ENCODE assay signal across 20 cellular contexts in genomic region chr3:111744611-111745010, GRCh38.
DNase-seq lines count a peak whose midpoint lies in the region; ATAC-seq, FAIRE-seq and TF ChIP-seq lines count a peak whose summit lies in the region.
"Had no signal": no experiment of that assay in that cellular context is flagged by ENCODE, and none has a peak within 500 bp of the region (broad histone marks: within the 10 kb centered on the region; RNA-seq: fewer than 3 reads in every experiment).

No MANE protein-coding gene starts in this region.

- TF ChIP-seq CTCF in A549 (IDR thresholded peaks at IDR 0.05) (no peak), DND-41 (IDR thresholded peaks at IDR 0.05; ENCODE audit: borderline replicate concordance, extremely low read depth, low read length, poor library complexity, severe bottlenecking) (no peak), WERI-Rb-1 (IDR thresholded peaks at IDR 0.05; ENCODE audit: low read depth, low read length) (no peak), HepG2 (CRISPR knock-in tag; IDR thresholded peaks at IDR 0.05) (no peak)

- peak; percentile 61 for FAIRE-seq in A549 (lab: Jason Lieb, UNC)
- no peak for FAIRE-seq in HepG2 (lab: Jason Lieb, UNC)
- FAIRE-seq: G401.6, GM12892, H1 had no signal

- no TSS peak for BruUV-seq in HepG2 (replicated peaks; lab: Mats Ljungman, UMichigan)

- no peak for TF ChIP-seq EP300 in A549 (IDR thresholded peaks at IDR 0.05)
- TF ChIP-seq EP300 in HepG2 (IDR thresholded peaks at IDR 0.05; ENCODE audit: low read depth in 2 of 2, low read length in 2 of 2): no peak
- TF ChIP-seq EP300 in HepG2 (CRISPR knock-in tag; IDR thresholded peaks at IDR 0.05; ENCODE audit: borderline replicate concordance): no peak

- no peak overlapping the region for H3K27ac Mint-ChIP-seq in activated CD8-positive, alpha-beta memory T cell treated with anti-CD3 and anti-CD28 coated beads, Interleukin-2, amount 10 ng/mL, durations not matched to agents 7 days and 5 days
- H3K27ac Mint-ChIP-seq: CD4-positive, alpha-beta memory T cell had no signal

- H4K20me1 ChIP-seq in DND-41 (ENCODE audit: insufficient read depth, low read length) (no peaks in the 10 kb centered on the region), HepG2 (ENCODE audit: insufficient read depth, low read length) (no peaks in the 10 kb centered on the region)

- no peaks in the 10 kb centered on the region for H3K36me3 ChIP-seq in DND-41 (ENCODE audit: insufficient read depth, low read length)
- H3K36me3 ChIP-seq in WERI-Rb-1: no peaks in the 10 kb centered on the region
- H3K36me3 ChIP-seq in HepG2 (replicated peaks in 1 of 2; ENCODE audit: control insufficient read depth in 1 of 2, insufficient read depth in 2 of 2, low read length in 2 of 2): 0 out of 5 replicates have a peak, but pooled peaks cover 0 to 2% of the 10 kb centered on the region in 2 experiments

- TF ChIP-seq RAD21 in A549 (conservative IDR thresholded peaks at IDR 0.05 in 1 of 2, IDR thresholded peaks at IDR 0.05 in 1 of 2): no peak
- no peak for TF ChIP-seq RAD21 in HepG2 (CRISPR knock-in tag; IDR thresholded peaks at IDR 0.05)

- no peak overlapping the region for H3K27ac ChIP-seq in A549
- no peak overlapping the region for H3K27ac ChIP-seq in DND-41 (ENCODE audit: low read length)
- H3K27ac ChIP-seq in WERI-Rb-1: no peak overlapping the region
- H3K27ac ChIP-seq in HepG2 (ENCODE audit: extremely low read length, insufficient read depth, low read length): no peak overlapping the region
- H3K27ac ChIP-seq: 22Rv1, GM23248 had no signal

- CTCF ChIA-PET in A549 (lab: Yijun Ruan, JAX): interaction anchor here (0.9 to 2.6 kb wide), 4 partner anchors 8 to 115 kb away, joined by 3 to 12 read pairs (median 3); partner anchors contain the start of gene PHLDB2
- CTCF ChIA-PET in activated CD8-positive, alpha-beta memory T cell treated with anti-CD3 and anti-CD28 coated beads, Interleukin-2, amount 10 ng/mL, durations not matched to agents 7 days and 5 days (lab: Charles Lee): interaction anchor here (1.2 kb wide), 1 partner anchor 223 kb away, joined by 4 read pairs; no protein-coding TSS in a partner anchor
- CTCF ChIA-PET in HepG2 (lab: Yijun Ruan, JAX; ENCODE audit: low intra/inter-chr PET ratio, low total read pairs): no interaction called here

- in situ Hi-C loops in HepG2 (cut with HindIII; ENCODE audit: extremely low pct_ligation_motif_present, low pct_unique_long_range_greater_than_20kb): no loop called here

- 69% methylated on average over 2 of the region's 2 CpGs for WGBS in A549 (ENCODE audit: missing lambda C conversion rate)
- 88% methylated on average over 2 of the region's 2 CpGs for WGBS in HepG2 (ENCODE audit: low lambda C conversion rate)

- H3K4me3 ChIP-seq in A549: no peak overlapping the region
- H3K4me3 ChIP-seq in DND-41 (ENCODE audit: low read depth in 1 of 2, low read length in 2 of 2): no peak overlapping the region
- no peak overlapping the region for H3K4me3 ChIP-seq in WERI-Rb-1 (ENCODE audit: low read depth, low read length)
- H3K4me3 ChIP-seq in HepG2 (replicated peaks in 1 of 3; ENCODE audit: insufficient read depth in 1 of 3, low read depth in 2 of 3, low read length in 3 of 3): no peak overlapping the region
- H3K4me3 ChIP-seq: GM23248 had no signal

- TF ChIP-seq POLR2A in A549 (IDR thresholded peaks at IDR 0.05; ENCODE audit: low read length) (no peak), HepG2 (IDR thresholded peaks at IDR 0.05; ENCODE audit: insufficient read depth in 1 of 2, low read depth in 2 of 2, low read length in 2 of 2) (no peak)

- H3K9ac ChIP-seq in DND-41 (ENCODE audit: low read depth, low read length): no peak overlapping the region
- H3K9ac ChIP-seq in HepG2 (ENCODE audit: insufficient read depth, low read depth, low read length): no peak overlapping the region
- H3K9ac ChIP-seq: GM23248 had no signal

- H3K4me1 Mint-ChIP-seq in activated CD8-positive, alpha-beta memory T cell treated with anti-CD3 and anti-CD28 coated beads, Interleukin-2, amount 10 ng/mL, durations not matched to agents 7 days and 5 days: no peaks in the 10 kb centered on the region
- H3K4me1 Mint-ChIP-seq: CD4-positive, alpha-beta memory T cell had no signal

- POLR2A ChIA-PET in A549 (lab: Yijun Ruan, JAX) (no interaction called here), HepG2 (lab: Yijun Ruan, JAX) (no interaction called here)

- intact Hi-C loops in HepG2 (cut with micrococcal nuclease; ENCODE audit: unreplicated experiment): no loop called here

- H3K4me2 ChIP-seq in A549: no peak overlapping the region
- H3K4me2 ChIP-seq in DND-41 (ENCODE audit: insufficient read depth, low read length): no peak overlapping the region
- H3K4me2 ChIP-seq in HepG2 (ENCODE audit: low read depth, low read length): no peak overlapping the region

- H3K4me1 ChIP-seq in A549 (peaks cover 36% of the 10 kb centered on the region), DND-41 (ENCODE audit: insufficient read depth, low read length) (no peaks in the 10 kb centered on the region), HepG2 (ENCODE audit: insufficient read depth, low read length) (peaks cover 29% of the 10 kb centered on the region)
- H3K4me1 ChIP-seq: Caco-2 had no signal

- no peaks in the 10 kb centered on the region for H3K27me3 ChIP-seq in DND-41 (ENCODE audit: insufficient read depth, low read length, poor library complexity)
- H3K27me3 ChIP-seq in WERI-Rb-1 (ENCODE audit: insufficient read depth, low read depth, severe bottlenecking): no peaks in the 10 kb centered on the region
- H3K27me3 ChIP-seq in HepG2 (ENCODE audit: control insufficient read depth in 1 of 2, insufficient read depth in 2 of 2, low read length in 2 of 2): no peaks in the 10 kb centered on the region

- peaks cover 7% of the 10 kb centered on the region for H3K9me3 Mint-ChIP-seq in activated CD8-positive, alpha-beta memory T cell treated with anti-CD3 and anti-CD28 coated beads, Interleukin-2, amount 10 ng/mL, durations not matched to agents 7 days and 5 days (ENCODE audit: low read depth)

- H3K4me3 Mint-ChIP-seq in activated CD8-positive, alpha-beta memory T cell treated with anti-CD3 and anti-CD28 coated beads, Interleukin-2, amount 10 ng/mL, durations not matched to agents 7 days and 5 days: no peak overlapping the region
- H3K4me3 Mint-ChIP-seq: CD4-positive, alpha-beta memory T cell had no signal

- ATAC-seq in A549 (no peak), DND-41 (ENCODE audit: insufficient read depth, low read depth) (0 out of 3 replicates have a peak, but pooled peaks have one; percentile 12), HepG2 (no peak), HG02798 (IDR thresholded peaks at IDR 0.05; ENCODE audit: poor library complexity, unreplicated experiment) (no peak)
- no peak for ATAC-seq in activated CD8-positive, alpha-beta memory T cell treated with anti-CD3 and anti-CD28 coated beads, Interleukin-2, amount 10 ng/mL, durations not matched to agents 7 days and 5 days

- no peak for DNase-seq in A549 (ENCODE audit: low read depth in 1 of 2, low spot score in 1 of 2)
- DNase-seq in DND-41: no peak
- DNase-seq in NCI-H82 (lab: John Stamatoyannopoulos, UW): peak; percentile 81
- peak; percentile 17 for DNase-seq in WERI-Rb-1
- DNase-seq in activated CD8-positive, alpha-beta memory T cell treated with anti-CD3 and anti-CD28 coated beads, Interleukin-2, amount 10 ng/mL, durations not matched to agents 7 days and 5 days: no peak
- no peak for DNase-seq in HepG2 (ENCODE audit: low spot score)
- no peak for DNase-seq in activated T-cell treated with anti-CD3 and anti-CD28 coated beads, Interleukin-2, amount 50 U/mL, for 48 hours
- DNase-seq: C1 segment of cervical spinal cord; Caco-2; CD4-positive, alpha-beta memory T cell; DMS53; DMS79 treated with DMSO at 0.1 percent for 48 hours; GM23248; H7; HCEC 1CT had no signal

- H3K27me3 Mint-ChIP-seq in activated CD8-positive, alpha-beta memory T cell treated with anti-CD3 and anti-CD28 coated beads, Interleukin-2, amount 10 ng/mL, durations not matched to agents 7 days and 5 days: no peaks in the 10 kb centered on the region
- H3K27me3 Mint-ChIP-seq: CD4-positive, alpha-beta memory T cell had no signal

- peaks cover 11% of the 10 kb centered on the region for H3K36me3 Mint-ChIP-seq in activated CD8-positive, alpha-beta memory T cell treated with anti-CD3 and anti-CD28 coated beads, Interleukin-2, amount 10 ng/mL, durations not matched to agents 7 days and 5 days

- H3K79me2 ChIP-seq in DND-41 (ENCODE audit: insufficient read depth, low read length): no peaks in the 10 kb centered on the region
- H3K79me2 ChIP-seq in HepG2 (ENCODE audit: insufficient read depth, low read length): peaks cover 21% of the 10 kb centered on the region

- H3K9me3 ChIP-seq in A549: peaks cover 12% of the 10 kb centered on the region
- peaks cover 3% of the 10 kb centered on the region for H3K9me3 ChIP-seq in DND-41 (ENCODE audit: insufficient read depth, low read length, severe bottlenecking)
- peaks cover 5% of the 10 kb centered on the region for H3K9me3 ChIP-seq in WERI-Rb-1 (ENCODE audit: severe bottlenecking)
- peaks cover 8% of the 10 kb centered on the region for H3K9me3 ChIP-seq in HepG2 (ENCODE audit: low read length)

- H2AFZ ChIP-seq in DND-41 (ENCODE audit: low read depth, low read length): no peak overlapping the region
- H2AFZ ChIP-seq in HepG2 (ENCODE audit: low read length): no peak overlapping the region
- H2AFZ ChIP-seq: GM23248 had no signal

TF ChIP-seq in A549, 52 proteins besides CTCF, POLR2A, EP300 and RAD21:
- TF ChIP-seq CBX2 (IDR thresholded peaks at IDR 0.05; ENCODE audit: borderline replicate concordance, low read depth) (no peak), JUN (IDR thresholded peaks at IDR 0.05) (no peak), BHLHE40 (IDR thresholded peaks at IDR 0.05; ENCODE audit: low read depth, low read length) (no peak), JUNB (IDR thresholded peaks at IDR 0.05) (no peak), HES2 (IDR thresholded peaks at IDR 0.05) (no peak), FOXS1 (CRISPR knock-in tag; IDR thresholded peaks at IDR 0.05) (no peak), HDAC2 (IDR thresholded peaks at IDR 0.05) (no peak), RARB (CRISPR knock-in tag; IDR thresholded peaks at IDR 0.05) (no peak)

Comparison
In these comparisons a context has a peak if more than half of its experiments do, and no peak if none do; other contexts are left out.
1. DNase-seq: peak in NCI-H82 (single experiment) and WERI-Rb-1 (single experiment); none in A549 (0 of 2), DND-41 (single experiment), activated CD8-positive, alpha-beta memory T cell treated with anti-CD3 and anti-CD28 coated beads, Interleukin-2, amount 10 ng/mL, durations not matched to agents 7 days and 5 days (single experiment), HepG2 (single experiment) and activated T-cell treated with anti-CD3 and anti-CD28 coated beads, Interleukin-2, amount 50 U/mL, for 48 hours (0 of 2).